12 cellular contexts compared by ENCODE assay signal in the genomic region with DNA sequence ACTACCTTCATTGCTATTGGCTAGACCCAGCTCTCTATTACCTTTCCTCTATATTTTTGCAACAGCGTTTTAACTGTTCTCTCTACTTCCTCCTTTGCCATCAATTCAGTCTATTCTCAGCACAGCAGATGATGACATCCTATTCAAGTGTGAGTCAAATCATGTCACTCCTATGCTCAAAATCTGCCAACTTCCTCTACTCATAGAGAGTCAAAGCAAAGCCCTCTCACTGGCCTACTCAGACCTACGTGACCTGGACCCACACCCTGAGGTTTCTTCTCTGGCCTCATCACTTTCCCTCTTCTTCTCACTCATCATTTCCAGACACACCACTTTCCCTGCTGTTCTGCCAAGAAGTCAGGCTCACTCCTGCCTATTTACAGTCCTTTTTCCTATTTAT.
A peak's percentile ranks its signal among the peaks of the same experiment; 100 is the strongest.
DNase-seq lines count a peak whose midpoint lies in the region; ATAC-seq and TF ChIP-seq lines count a peak whose summit lies in the region.
"Had no signal": no experiment of that assay in that cellular context is flagged by ENCODE, and none has a peak within 500 bp of the region (broad histone marks: within the 10 kb centered on the region; RNA-seq: fewer than 3 reads in every experiment).

No MANE protein-coding gene starts in this region.

- H3K9ac ChIP-seq in MM.1S (ENCODE audit: low read length): no peak overlapping the region

- H3K4me2 ChIP-seq in MM.1S (ENCODE audit: low read depth, low read length): no peak overlapping the region

- ATAC-seq in GM18867 (IDR thresholded peaks at IDR 0.05; ENCODE audit: unreplicated experiment) (peak; percentile 58), HG02852 (IDR thresholded peaks at IDR 0.05; ENCODE audit: unreplicated experiment) (no peak), HG03457 (IDR thresholded peaks at IDR 0.05; ENCODE audit: unreplicated experiment) (no peak)

- no peaks in the 10 kb centered on the region for H3F3A ChIP-seq in MM.1S (ENCODE audit: insufficient read depth, low read length)

- no peaks in the 10 kb centered on the region for H3K79me2 ChIP-seq in MM.1S (ENCODE audit: low read length)

- no peaks in the 10 kb centered on the region for H3K36me3 ChIP-seq in MM.1S (replicated peaks; ENCODE audit: insufficient read depth, low read length)
- H3K36me3 ChIP-seq: SJSA1, upper lobe of left lung had no signal

- no peaks in the 10 kb centered on the region for H3K27me3 ChIP-seq in MM.1S (replicated peaks; ENCODE audit: insufficient read depth, low read length)
- H3K27me3 ChIP-seq: SJSA1, upper lobe of left lung had no signal

- H2AFZ ChIP-seq in MM.1S (ENCODE audit: low read length): no peak overlapping the region

- no peaks in the 10 kb centered on the region for H4K20me1 ChIP-seq in MM.1S (ENCODE audit: insufficient read depth, low read length)

- H3K4me3 ChIP-seq in epithelial cell of proximal tubule (ENCODE audit: low read depth, low read length): no peak overlapping the region
- no peak overlapping the region for H3K4me3 ChIP-seq in MM.1S (ENCODE audit: low read length)
- H3K4me3 ChIP-seq: SJSA1, upper lobe of left lung had no signal

- TF ChIP-seq CTCF in epithelial cell of proximal tubule (conservative IDR thresholded peaks at IDR 0.05; ENCODE audit: low read depth, low read length) (no peak), MM.1S (IDR thresholded peaks at IDR 0.05; ENCODE audit: low read length) (no peak)

- no peak overlapping the region for H3K27ac ChIP-seq in MM.1S (ENCODE audit: low read length)
- H3K27ac ChIP-seq: SJSA1, upper lobe of left lung had no signal

- H3K9me3 ChIP-seq in MM.1S (replicated peaks; ENCODE audit: insufficient read depth, low read length): no peaks in the 10 kb centered on the region
- H3K9me3 ChIP-seq: SJSA1, upper lobe of left lung had no signal

- no peaks in the 10 kb centered on the region for H3K9me2 ChIP-seq in MM.1S (replicated peaks; ENCODE audit: insufficient read depth, low read length)

- DNase-seq in AG08395 (ENCODE audit: low spot score) (peak; percentile 78), LHCN-M2 (ENCODE audit: low read depth) (peak; percentile 50), epithelial cell of proximal tubule (ENCODE audit: low read depth) (peak; percentile 26), NCI-H187 treated with DMSO at 0.1 percent for 48 hours (lab: John Stamatoyannopoulos, UW) (no peak), MM.1S (no peak)
- DNase-seq: activated T-cell treated with anti-CD3 and anti-CD28 coated beads, Interleukin-2, amount 50 U/mL, for 48 hours; COR-L47; upper lobe of left lung had no signal

- no peaks in the 10 kb centered on the region for H3K4me1 ChIP-seq in MM.1S (ENCODE audit: low read length)
- H3K4me1 ChIP-seq: SJSA1, upper lobe of left lung had no signal

Comparison
In these comparisons a context has a peak if more than half of its experiments do, and no peak if none do; other contexts are left out.
1. DNase-seq: peak in AG08395 (single experiment), LHCN-M2 (single experiment) and epithelial cell of proximal tubule (single experiment); none in NCI-H187 treated with DMSO at 0.1 percent for 48 hours (single experiment) and MM.1S (single experiment).